8 cellular contexts compared by ENCODE assay signal in genomic region chr5:150700298-150700599, GRCh38.
A peak's percentile ranks its signal among the peaks of the same experiment; 100 is the strongest.
DNase-seq lines count a peak whose midpoint lies in the region; ATAC-seq and TF ChIP-seq lines count a peak whose summit lies in the region.

No MANE protein-coding gene starts in this region.

- no peaks in the 10 kb centered on the region for H3K27me3 ChIP-seq in DND-41 (ENCODE audit: insufficient read depth, low read length, poor library complexity)

- peak overlapping the region; percentile 90 for H3K4me2 ChIP-seq in DND-41 (ENCODE audit: insufficient read depth, low read length)

- H3K27ac Mint-ChIP-seq in nephron progenitor cell, result no peak overlapping the region

- peaks cover 43% of the 10 kb centered on the region for H3K36me3 ChIP-seq in DND-41 (ENCODE audit: insufficient read depth, low read length)

- no peaks in the 10 kb centered on the region for H3K4me1 Mint-ChIP-seq in nephron progenitor cell

- no peak overlapping the region for H3K4me3 Mint-ChIP-seq in nephron progenitor cell

- H3K27me3 Mint-ChIP-seq in nephron progenitor cell (ENCODE audit: low read depth, poor library complexity), result peaks cover 22% of the 10 kb centered on the region

- no peaks in the 10 kb centered on the region for H3K9me3 ChIP-seq in DND-41 (ENCODE audit: insufficient read depth, low read length, severe bottlenecking)

- peaks cover 26% of the 10 kb centered on the region for H3K4me1 ChIP-seq in DND-41 (ENCODE audit: insufficient read depth, low read length)

- H3K36me3 Mint-ChIP-seq in nephron progenitor cell (ENCODE audit: low read depth), result peaks cover 30% of the 10 kb centered on the region

- H2AFZ ChIP-seq in DND-41 (ENCODE audit: low read depth, low read length), result peak overlapping the region; percentile 99

- H3K4me3 ChIP-seq in DND-41 (ENCODE audit: low read depth in 1 of 2, low read length in 2 of 2) (peak overlapping the region; percentile 73 to 85), cardiac fibroblast (replicated peaks in 1 of 2; ENCODE audit: low read depth in 2 of 2, low read length in 2 of 2) (peak overlapping the region; percentile 97 to 99)

- peak overlapping the region; percentile 96 for H3K27ac ChIP-seq in DND-41 (ENCODE audit: low read length)

- peaks cover 6% of the 10 kb centered on the region; the same call in 1 of the 2 replicates for H4K20me1 ChIP-seq in DND-41 (ENCODE audit: insufficient read depth, low read length)

- H3K79me2 ChIP-seq in DND-41 (ENCODE audit: insufficient read depth, low read length), result peaks cover 28% of the 10 kb centered on the region

- no peaks in the 10 kb centered on the region for H3K9me3 Mint-ChIP-seq in nephron progenitor cell

- ATAC-seq in DND-41 (ENCODE audit: insufficient read depth, low read depth), result no peak
- peak; percentile 15 for ATAC-seq in HG03097 (IDR thresholded peaks at IDR 0.05; ENCODE audit: low FRiP score, unreplicated experiment)
- ATAC-seq in HG03457 (IDR thresholded peaks at IDR 0.05; ENCODE audit: unreplicated experiment), result no peak

- TF ChIP-seq CTCF in DND-41 (IDR thresholded peaks at IDR 0.05; ENCODE audit: borderline replicate concordance, extremely low read depth, low read length, poor library complexity, severe bottlenecking) (no peak), cardiac fibroblast (IDR thresholded peaks at IDR 0.05; ENCODE audit: low read depth, low read length) (no peak), nephron progenitor cell (IDR thresholded peaks at IDR 0.05) (peak; percentile 23)

- H3K9ac ChIP-seq in DND-41 (ENCODE audit: low read depth, low read length), result peak overlapping the region; percentile 93

- no peak for DNase-seq in DND-41
- DNase-seq in cardiac fibroblast (ENCODE audit: low read depth in 2 of 2), result peak in 1 of 2 donors; percentile 10
- no peak for DNase-seq in nephron progenitor cell
- no peak for DNase-seq in NCI-H1417 (lab: John Stamatoyannopoulos, UW)
- no peak for DNase-seq in kidney tubule cell (ENCODE audit: low spot score)
- DNase-seq in T-helper 2 cell, result no peak
